In the genomic region with DNA sequence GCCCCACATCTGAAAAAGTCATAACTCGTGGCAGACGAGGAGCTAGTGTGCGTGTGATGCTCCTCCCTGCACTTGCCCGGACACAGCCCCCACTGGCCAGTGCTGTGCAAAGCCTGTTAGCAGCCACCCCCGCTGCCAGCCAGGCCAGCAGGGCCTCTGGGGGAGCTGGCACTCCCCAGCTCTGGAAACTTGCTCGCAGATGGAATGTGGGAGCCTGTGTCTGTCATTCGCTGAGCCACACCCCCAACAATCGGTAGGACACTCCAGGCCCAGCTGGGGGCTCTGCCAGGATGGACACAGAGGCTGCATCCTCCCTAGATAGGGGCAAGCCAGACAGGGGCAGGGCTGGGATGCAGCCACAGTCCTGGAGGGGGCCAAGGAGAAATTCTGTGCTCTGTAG, we compare ENCODE assay signal across 18 cellular contexts.
"Had no signal": no experiment of that assay in that cellular context is flagged by ENCODE, and none has a peak within 500 bp of the region (broad histone marks: within the 10 kb centered on the region; RNA-seq: fewer than 3 reads in every experiment).

No MANE protein-coding gene starts in this region.

- H3K9me3 Mint-ChIP-seq: activated naive CD4-positive, alpha-beta T cell treated with anti-CD3 and anti-CD28 coated beads, Interleukin-2, amount 10 ng/mL, durations not matched to agents 7 days and 5 days; nephron had no signal

- ATAC-seq: activated CD4-positive, alpha-beta T cell treated with anti-CD3 and anti-CD28 coated beads for 36 hours; gastrocnemius medialis; left lung; mucosa of descending colon; pancreas had no signal

- H3K4me1 ChIP-seq: adrenal gland, gastrocnemius medialis, pancreas, tibial artery, vagina had no signal

- DNase-seq: activated CD4-positive, alpha-beta T cell treated with anti-CD3 and anti-CD28 coated beads for 36 hours; activated naive CD4-positive, alpha-beta T cell treated with anti-CD3 and anti-CD28 coated beads, Interleukin-2, amount 10 ng/mL, durations not matched to agents 7 days and 5 days; activated T-cell treated with anti-CD3 and anti-CD28 coated beads, Interleukin-2, amount 50 U/mL, for 48 hours; adrenal gland; caudate nucleus; effector CD4-positive, alpha-beta T cell; gastrocnemius medialis; left lung; mucosa of descending colon; retina; T1000; tibial artery had no signal

- H3K36me3 ChIP-seq: gastrocnemius medialis, pancreas, vagina had no signal

- H3K4me1 Mint-ChIP-seq: activated CD4-positive, alpha-beta T cell treated with anti-CD3 and anti-CD28 coated beads for 36 hours; activated naive CD4-positive, alpha-beta T cell treated with anti-CD3 and anti-CD28 coated beads, Interleukin-2, amount 10 ng/mL, durations not matched to agents 7 days and 5 days; nephron had no signal

- H3K27me3 ChIP-seq: adrenal gland, gastrocnemius medialis, left lung, pancreas, tibial artery, vagina had no signal

- H3K4me3 ChIP-seq: adrenal gland, coronary artery, gastrocnemius medialis, left lung, mucosa of descending colon, pancreas, skin epidermis, tibial artery, vagina had no signal

- H3K27ac Mint-ChIP-seq: activated CD4-positive, alpha-beta T cell treated with anti-CD3 and anti-CD28 coated beads for 36 hours; nephron had no signal

- H3K27me3 Mint-ChIP-seq: activated CD4-positive, alpha-beta T cell treated with anti-CD3 and anti-CD28 coated beads for 36 hours; activated naive CD4-positive, alpha-beta T cell treated with anti-CD3 and anti-CD28 coated beads, Interleukin-2, amount 10 ng/mL, durations not matched to agents 7 days and 5 days had no signal

- H3K27ac ChIP-seq: adrenal gland, coronary artery, gastrocnemius medialis, pancreas, skin epidermis, tibial artery, vagina, VCaP had no signal

- H3K4me3 Mint-ChIP-seq: activated CD4-positive, alpha-beta T cell treated with anti-CD3 and anti-CD28 coated beads for 36 hours; activated naive CD4-positive, alpha-beta T cell treated with anti-CD3 and anti-CD28 coated beads, Interleukin-2, amount 10 ng/mL, durations not matched to agents 7 days and 5 days; nephron had no signal

- H3K9me3 ChIP-seq: adrenal gland, gastrocnemius medialis, left lung, mucosa of descending colon, pancreas, tibial artery, vagina had no signal
